In the genomic region with DNA sequence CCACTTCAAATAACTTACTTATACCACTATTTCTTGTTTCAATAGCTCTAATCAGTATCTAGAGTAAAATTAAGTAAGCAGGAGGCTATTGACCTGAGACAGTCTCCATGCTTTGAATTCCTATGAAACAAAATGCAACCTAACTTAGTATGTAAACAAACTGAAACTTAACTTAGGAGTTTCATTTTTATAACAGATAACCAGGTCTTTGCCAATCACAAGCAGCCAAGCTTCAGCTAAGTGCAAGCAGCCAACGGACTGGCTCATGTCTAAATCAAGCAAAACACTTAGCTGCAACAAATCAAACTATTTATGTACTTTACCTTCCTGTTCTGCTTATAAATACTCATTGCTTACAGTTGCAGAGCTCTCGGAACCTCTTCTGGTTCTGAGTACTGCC, we compare ENCODE assay signal across 10 cellular contexts. TPM values are rescaled to one million over a fixed set of nuclear protein-coding genes. Genes with fewer than 3 reads are reported as not detected.
DNase-seq lines count a peak whose midpoint lies in the region; ATAC-seq and TF ChIP-seq lines count a peak whose summit lies in the region.
"Had no signal": no experiment of that assay in that cellular context is flagged by ENCODE, and none has a peak within 500 bp of the region (broad histone marks: within the 10 kb centered on the region; RNA-seq: fewer than 3 reads in every experiment).

No MANE protein-coding gene starts in this region.

- H3K9me2 ChIP-seq in hepatocyte (replicated peaks; ENCODE audit: insufficient read depth) = no peaks in the 10 kb centered on the region

- no peaks in the 10 kb centered on the region for H4K20me1 ChIP-seq in hepatocyte (ENCODE audit: insufficient read depth, poor library complexity, severe bottlenecking)

- H3K27me3 Mint-ChIP-seq in type B pancreatic cell = no peaks in the 10 kb centered on the region

- peaks cover 4% of the 10 kb centered on the region for H3K4me1 ChIP-seq in hepatocyte (ENCODE audit: insufficient read depth)

- no peaks in the 10 kb centered on the region for H3K36me3 ChIP-seq in hepatocyte (replicated peaks; ENCODE audit: insufficient read depth, low read depth)

- H3K4me3 ChIP-seq in hepatocyte = no peak overlapping the region

- ATAC-seq in GM18502 (IDR thresholded peaks at IDR 0.05; ENCODE audit: poor library complexity, unreplicated experiment) (peak; percentile 37), GM21723 (IDR thresholded peaks at IDR 0.05; ENCODE audit: unreplicated experiment) (peak; percentile 48)

- peak overlapping the region; percentile 58 for H3K27ac ChIP-seq in hepatocyte

- H3K4me2 ChIP-seq in hepatocyte = no peak overlapping the region

- no peaks in the 10 kb centered on the region for H3K9me3 ChIP-seq in hepatocyte (ENCODE audit: low read depth)

- H3K27me3 ChIP-seq in hepatocyte = no peaks in the 10 kb centered on the region

- H3K9me3 Mint-ChIP-seq in type B pancreatic cell = no peaks in the 10 kb centered on the region

- 57% methylated on average over 2 of the region's 2 CpGs for WGBS in hepatocyte (ENCODE audit: low lambda C conversion rate, missing lambda C conversion rate)

- TF ChIP-seq CTCF in hepatocyte (IDR thresholded peaks at IDR 0.05; ENCODE audit: poor library complexity) (no peak), type B pancreatic cell (conservative IDR thresholded peaks at IDR 0.05) (no peak)

- peak; percentile 25 for DNase-seq in NAMALWA (ENCODE audit: low spot score)
- DNase-seq in hepatocyte (ENCODE audit: low spot score) = no peak
- DNase-seq in NCI-H345 treated with DMSO at 0.1 percent for 48 hours (lab: John Stamatoyannopoulos, UW; ENCODE audit: unreplicated experiment) = no peak
- DNase-seq in NCI-H2107 (lab: John Stamatoyannopoulos, UW) = no peak
- DNase-seq in type B pancreatic cell (ENCODE audit: extremely low spot score, unreplicated experiment) = no peak
- DNase-seq in NCI-H2227 (lab: John Stamatoyannopoulos, UW; ENCODE audit: unreplicated experiment) = no peak
- DNase-seq: NCI-H1694 had no signal

- H3K4me3 Mint-ChIP-seq in type B pancreatic cell = no peak overlapping the region

- H2AFZ ChIP-seq in hepatocyte = no peak overlapping the region

- H3K36me3 Mint-ChIP-seq in type B pancreatic cell = peaks cover 4% of the 10 kb centered on the region

- peaks cover 4% of the 10 kb centered on the region for H3K4me1 Mint-ChIP-seq in type B pancreatic cell (ENCODE audit: unreplicated experiment)

- no peak overlapping the region for H3K27ac Mint-ChIP-seq in type B pancreatic cell

- peaks cover 1% of the 10 kb centered on the region for H3K79me2 ChIP-seq in hepatocyte

RNA-seq across cellular contexts. Expression of gene GSTK1, which starts 4.4 kb away (rescaled TPM):
- 224 and 233 TPM in 2 replicates for total RNA-seq in hepatocyte
- 217 and 243 TPM in 2 replicates for polyA plus RNA-seq in hepatocyte
- total RNA-seq in type B pancreatic cell (ENCODE audit: low replicate concordance) = 110 and 155 TPM in 2 replicates

RNA-seq across cellular contexts. Expression of gene TMEM139, which starts 25.9 kb away (rescaled TPM):
- total RNA-seq in hepatocyte (19.8 and 21.0 TPM in 2 replicates), type B pancreatic cell (ENCODE audit: low replicate concordance) (2.6 and 4.8 TPM in 2 replicates)
- polyA plus RNA-seq in hepatocyte = 9.1 and 15.6 TPM in 2 replicates

RNA-seq across cellular contexts. Expression of gene CASP2, which starts 29.3 kb away (rescaled TPM):
- total RNA-seq in hepatocyte (11.9 and 13.6 TPM in 2 replicates), type B pancreatic cell (ENCODE audit: low replicate concordance) (53.9 and 55.2 TPM in 2 replicates)
- 8.5 and 10.6 TPM in 2 replicates for polyA plus RNA-seq in hepatocyte

RNA-seq across cellular contexts. Expression of gene TAS2R40, which starts 37.0 kb away (rescaled TPM):
- not detected in 2 replicates for total RNA-seq in hepatocyte
- polyA plus RNA-seq in hepatocyte = not detected in 2 replicates
- not detected in 2 replicates for total RNA-seq in type B pancreatic cell (ENCODE audit: low replicate concordance)
- total RNA-seq: activated CD8-positive, alpha-beta memory T cell treated with anti-CD3 and anti-CD28 coated beads for 36 hours had no signal

RNA-seq across cellular contexts. Expression of gene CLCN1, which starts 57.1 kb away (rescaled TPM):
- total RNA-seq in hepatocyte (0.04 TPM in 1 of 2 replicates, not detected in the other), type B pancreatic cell (ENCODE audit: low replicate concordance) (0.12 and 0.22 TPM in 2 replicates)
- 0.07 TPM in 1 of 2 replicates, not detected in the other for polyA plus RNA-seq in hepatocyte
- total RNA-seq: activated CD8-positive, alpha-beta memory T cell treated with anti-CD3 and anti-CD28 coated beads for 36 hours had no signal
